ENCODE assay signal across 15 cellular contexts in the genomic region with DNA sequence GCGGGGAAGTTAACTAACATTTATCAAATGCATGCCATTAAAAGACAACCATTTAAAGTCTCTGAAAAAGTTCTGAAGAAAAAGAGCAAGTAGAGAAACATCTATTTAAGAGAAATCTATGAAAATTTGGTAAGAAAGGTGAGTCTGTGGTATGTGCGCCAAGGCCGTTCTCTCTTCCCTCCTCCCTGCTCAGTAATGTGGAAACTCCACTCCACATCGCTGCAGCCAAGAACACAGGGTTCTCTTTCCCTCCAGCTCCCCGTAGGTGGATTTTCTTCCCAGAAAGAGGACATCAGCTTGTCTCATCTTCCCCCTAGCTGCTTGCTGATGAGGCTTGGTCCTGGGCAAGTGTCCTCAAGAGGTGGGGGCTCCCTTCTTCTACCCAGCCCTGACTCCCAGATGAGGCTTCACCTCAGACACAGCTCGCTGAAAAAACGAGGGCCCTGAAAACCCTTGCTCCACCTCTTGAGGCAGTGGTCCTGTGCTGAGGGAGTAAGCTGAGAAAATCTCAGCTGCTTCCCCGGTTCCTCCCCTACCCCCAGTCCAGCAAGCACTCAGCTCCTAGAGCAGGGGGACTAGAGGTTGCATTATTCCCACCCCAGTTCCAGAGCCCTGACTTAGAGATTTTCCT. TPM values are rescaled to one million over a fixed set of nuclear protein-coding genes. Genes with fewer than 3 reads are reported as not detected.
DNase-seq lines count a peak whose midpoint lies in the region; TF ChIP-seq lines count a peak whose summit lies in the region.
"Had no signal": no experiment of that assay in that cellular context is flagged by ENCODE, and none has a peak within 500 bp of the region (broad histone marks: within the 10 kb centered on the region; RNA-seq: fewer than 3 reads in every experiment).

No MANE protein-coding gene starts in this region.

- H3K9ac ChIP-seq in endodermal cell (ENCODE audit: extremely low read depth, low read length, poor library complexity, severe bottlenecking) = no peak overlapping the region

- no peaks in the 10 kb centered on the region for H3K36me3 Mint-ChIP-seq in endodermal cell (ENCODE audit: low read depth)

- no peak for TF ChIP-seq POLR2A in thyroid gland (IDR thresholded peaks at IDR 0.05)

- no peaks in the 10 kb centered on the region for H3K27me3 Mint-ChIP-seq in endodermal cell (ENCODE audit: insufficient read depth)

- intact Hi-C loops in thyroid gland (cut with DNase I) = no loop called here

- DNase-seq in NCI-H2029 treated with DMSO at 0.1 percent for 48 hours (lab: John Stamatoyannopoulos, UW) (peak; percentile 2), NCI-H2029 (lab: John Stamatoyannopoulos, UW) (no peak), NOMO-1 treated with DMSO at 0.1 percent for 48 hours (lab: John Stamatoyannopoulos, UW; ENCODE audit: unreplicated experiment) (peak; percentile 15), NOMO-1 treated with dmso at 0.1 percent for 144 hours (lab: John Stamatoyannopoulos, UW; ENCODE audit: unreplicated experiment) (no peak), endodermal cell (peak; percentile 63), thyroid gland (peak; percentile 78 to 81), NCI-H1436 treated with DMSO at 0.1 percent for 48 hours (lab: John Stamatoyannopoulos, UW) (no peak)
- no peak for DNase-seq in effector memory CD4-positive, alpha-beta T cell
- DNase-seq: C1 segment of cervical spinal cord, GOT3, KG1, NCI-H1092, SJCRH30 had no signal

- no peak overlapping the region for H3K4me3 ChIP-seq in endodermal cell (ENCODE audit: low read length)
- H3K4me3 ChIP-seq in thyroid gland (replicated peaks in 1 of 3) = no peak overlapping the region
- no peak overlapping the region for H3K4me3 ChIP-seq in effector memory CD4-positive, alpha-beta T cell (ENCODE audit: insufficient read depth, low read depth, low read length, poor library complexity, severe bottlenecking)
- H3K4me3 ChIP-seq: A549, SJCRH30 had no signal

- H3K9me3 ChIP-seq in endodermal cell (ENCODE audit: control insufficient read depth, low read length) = no peaks in the 10 kb centered on the region
- no peaks in the 10 kb centered on the region for H3K9me3 ChIP-seq in thyroid gland
- H3K9me3 ChIP-seq in effector memory CD4-positive, alpha-beta T cell (ENCODE audit: control insufficient read depth, low read length) = no peaks in the 10 kb centered on the region
- H3K9me3 ChIP-seq: A549, SJCRH30 had no signal

- H3K36me3 ChIP-seq in endodermal cell (ENCODE audit: control insufficient read depth, insufficient read depth, low read length) (no peaks in the 10 kb centered on the region), thyroid gland (no peaks in the 10 kb centered on the region)
- H3K36me3 ChIP-seq in effector memory CD4-positive, alpha-beta T cell (ENCODE audit: control insufficient read depth, insufficient read depth, low read length) = no peaks in the 10 kb centered on the region
- H3K36me3 ChIP-seq: SJCRH30 had no signal

- H3K4me1 ChIP-seq in endodermal cell (ENCODE audit: control insufficient read depth, insufficient read depth, low read length) (peaks cover 5% of the 10 kb centered on the region), thyroid gland (peaks cover 13 to 26% of the 10 kb centered on the region in 2 donors)
- H3K4me1 ChIP-seq in effector memory CD4-positive, alpha-beta T cell (ENCODE audit: control insufficient read depth, insufficient read depth, low read length, poor library complexity, severe bottlenecking) = no peaks in the 10 kb centered on the region
- H3K4me1 ChIP-seq: A549, SJCRH30 had no signal

- peaks cover 28% of the 10 kb centered on the region for H3K4me1 Mint-ChIP-seq in endodermal cell

- H3K27ac ChIP-seq in endodermal cell (ENCODE audit: low read depth, low read length) (no peak overlapping the region), thyroid gland (peak overlapping the region; percentile 63 to 83 (median 63))
- H3K27ac ChIP-seq in effector memory CD4-positive, alpha-beta T cell (ENCODE audit: insufficient read depth, low read length, poor library complexity, severe bottlenecking) = no peak overlapping the region
- H3K27ac ChIP-seq: A549, SJCRH30 had no signal

- H3K9me3 Mint-ChIP-seq in endodermal cell = no peaks in the 10 kb centered on the region
- H3K9me3 Mint-ChIP-seq: T-helper 2 cell treated with Interferon-gamma antibody and Interleukin-4, amounts not matched to agents 5 μg/mL and 100 μg/mL, for 36 hours had no signal

- H3K4me3 Mint-ChIP-seq in endodermal cell = no peak overlapping the region
- H3K4me3 Mint-ChIP-seq: T-helper 2 cell treated with Interferon-gamma antibody and Interleukin-4, amounts not matched to agents 5 μg/mL and 100 μg/mL, for 36 hours had no signal

- H3K27me3 ChIP-seq in endodermal cell (ENCODE audit: control insufficient read depth, insufficient read depth, low read length, poor library complexity, severe bottlenecking) (no peaks in the 10 kb centered on the region), thyroid gland (no peaks in the 10 kb centered on the region)
- no peaks in the 10 kb centered on the region for H3K27me3 ChIP-seq in effector memory CD4-positive, alpha-beta T cell (replicated peaks; ENCODE audit: control insufficient read depth, insufficient read depth, low read length, poor library complexity, severe bottlenecking)
- H3K27me3 ChIP-seq: SJCRH30 had no signal

- peak; percentile 19 for TF ChIP-seq CTCF in endodermal cell (conservative IDR thresholded peaks at IDR 0.05)
- TF ChIP-seq CTCF in thyroid gland (IDR thresholded peaks at IDR 0.05) = no peak

- 79 to 100% methylated on average over 1 to 7 of the region's 8 CpGs for WGBS in endodermal cell (ENCODE audit: insufficient coverage in 1 of 2, insufficient read length in 1 of 2), 2 experiments
- 27 to 43% methylated on average over 6 to 8 of the region's 8 CpGs for WGBS in thyroid gland, 2 donors

- H3K27ac Mint-ChIP-seq in endodermal cell = peak overlapping the region; percentile 52
- H3K27ac Mint-ChIP-seq: T-helper 2 cell treated with Interferon-gamma antibody and Interleukin-4, amounts not matched to agents 5 μg/mL and 100 μg/mL, for 36 hours had no signal

RNA-seq across cellular contexts. Expression of gene PTPRM, which starts 45.8 kb away (rescaled TPM):
- total RNA-seq in endodermal cell = 10 to 100 TPM; 47.2 to 57.6 TPM
- 79.0 TPM for polyA plus RNA-seq in endodermal cell (2013, experiment 1 of 2)
- polyA plus RNA-seq in endodermal cell (2013, experiment 2 of 2) = 78.6 TPM
- total RNA-seq in thyroid gland = 100 to 1,000 TPM; 170 to 198 (median 182) TPM

Comparison
In these comparisons a context has a peak if more than half of its experiments do, and no peak if none do; other contexts are left out.
1. DNase-seq: peak in NCI-H2029 treated with DMSO at 0.1 percent for 48 hours (single experiment), NOMO-1 treated with DMSO at 0.1 percent for 48 hours (single experiment), endodermal cell (single experiment) and thyroid gland (2 of 2); none in NCI-H2029 (single experiment), NOMO-1 treated with dmso at 0.1 percent for 144 hours (single experiment), effector memory CD4-positive, alpha-beta T cell (0 of 3) and NCI-H1436 treated with DMSO at 0.1 percent for 48 hours (single experiment).
2. H3K27ac ChIP-seq: peak in thyroid gland (3 of 3); none in endodermal cell (single experiment) and effector memory CD4-positive, alpha-beta T cell (single experiment).